In genomic region chrX:75623535-75623934, GRCh38 we compare ENCODE assay signal across 1 cellular context.
TF ChIP-seq lines count a peak whose summit lies in the region.

No MANE protein-coding gene starts in this region.

TF ChIP-seq in GM12878, 131 proteins besides CTCF, POLR2A, EP300 and RAD21 (continued from another document):
- TF ChIP-seq BHLHE40 (IDR thresholded peaks at IDR 0.05; ENCODE audit: borderline replicate concordance in 1 of 2, low read depth in 2 of 2, low read length in 1 of 2), result no peak
- TF ChIP-seq GABPA (IDR thresholded peaks at IDR 0.05; ENCODE audit: low read depth), result no peak
- no peak for TF ChIP-seq SMC3 (IDR thresholded peaks at IDR 0.05; ENCODE audit: borderline replicate concordance, low read length)
- no peak for TF ChIP-seq KLF5 (IDR thresholded peaks at IDR 0.05; ENCODE audit: partially characterized antibody)
- TF ChIP-seq ASH2L (IDR thresholded peaks at IDR 0.05; ENCODE audit: borderline replicate concordance, low read depth), result no peak
- no peak for TF ChIP-seq FOXM1 (IDR thresholded peaks at IDR 0.05; ENCODE audit: low read depth, low read length)
